In genomic region chr12:124737040-124737419, GRCh38 we compare ENCODE assay signal across 13 cellular contexts.
A peak's percentile ranks its signal among the peaks of the same experiment; 100 is the strongest.
DNase-seq lines count a peak whose midpoint lies in the region; ATAC-seq, FAIRE-seq and TF ChIP-seq lines count a peak whose summit lies in the region.
"Had no signal": no experiment of that assay in that cellular context is flagged by ENCODE, and none has a peak within 500 bp of the region (broad histone marks: within the 10 kb centered on the region; RNA-seq: fewer than 3 reads in every experiment).

No MANE protein-coding gene starts in this region.

- H3K27me3 ChIP-seq in adrenal gland = no peaks in the 10 kb centered on the region
- H3K27me3 ChIP-seq: pancreas, tibial nerve had no signal

- H3K4me1 ChIP-seq in adrenal gland (replicated peaks in 1 of 2) = peaks cover 14 to 48% of the 10 kb centered on the region in 2 donors

- H3K36me3 ChIP-seq in adrenal gland (replicated peaks in 1 of 2) = no peaks in the 10 kb centered on the region
- H3K36me3 ChIP-seq: pancreas, tibial nerve had no signal

- H3K27ac ChIP-seq in adrenal gland = peak overlapping the region in 3 of 5 donors; percentile 38 to 79 (median 68)
- H3K27ac ChIP-seq: pancreas had no signal

- H3K36me3 Mint-ChIP-seq in stimulated activated naive CD8-positive, alpha-beta T cell treated with anti-CD3 and anti-CD28 coated beads, Interleukin-15, Interleukin-2, amounts not matched to agents 100 ng/mL and 50 ng/mL, for 24 hours (ENCODE audit: low read depth) = no peaks in the 10 kb centered on the region
- H3K36me3 Mint-ChIP-seq: mesothelial cell of epicardium had no signal

- peaks cover 45% of the 10 kb centered on the region for H3K4me1 Mint-ChIP-seq in stimulated activated naive CD8-positive, alpha-beta T cell treated with anti-CD3 and anti-CD28 coated beads, Interleukin-15, Interleukin-2, amounts not matched to agents 100 ng/mL and 50 ng/mL, for 24 hours (ENCODE audit: low read depth)

- H3K4me3 Mint-ChIP-seq in stimulated activated naive CD8-positive, alpha-beta T cell treated with anti-CD3 and anti-CD28 coated beads, Interleukin-15, Interleukin-2, amounts not matched to agents 100 ng/mL and 50 ng/mL, for 24 hours = peak overlapping the region; percentile 47
- H3K4me3 Mint-ChIP-seq: mesothelial cell of epicardium had no signal

- H3K9me3 Mint-ChIP-seq in stimulated activated naive CD8-positive, alpha-beta T cell treated with anti-CD3 and anti-CD28 coated beads, Interleukin-15, Interleukin-2, amounts not matched to agents 100 ng/mL and 50 ng/mL, for 24 hours = no peaks in the 10 kb centered on the region
- H3K9me3 Mint-ChIP-seq: mesothelial cell of epicardium had no signal

- FAIRE-seq in urothelium cell line (lab: Jason Lieb, UNC) = peak; percentile 58
- FAIRE-seq: pancreas had no signal

- no peak for TF ChIP-seq CTCF in adrenal gland (IDR thresholded peaks at IDR 0.05)

- peaks cover 0 to 4% (median 0%) of the 10 kb centered on the region in 3 donors for H3K9me3 ChIP-seq in adrenal gland (replicated peaks in 1 of 3)
- H3K9me3 ChIP-seq: pancreas, tibial nerve had no signal

- WGBS in adrenal gland, 4 donors = 44 to 59% (median 52%) methylated on average over 8 of the region's 8 CpGs

- intact Hi-C loops in adrenal gland (cut with DNase I) = no loop called here
- intact Hi-C loops in left ventricle myocardium superior (cut with micrococcal nuclease) = no loop called here

- H3K4me3 ChIP-seq in adrenal gland = peak overlapping the region in 1 of 4 donors; percentile 3
- H3K4me3 ChIP-seq: pancreas had no signal

- DNase-seq in stimulated activated naive CD8-positive, alpha-beta T cell treated with anti-CD3 and anti-CD28 coated beads, Interleukin-15, Interleukin-2, amounts not matched to agents 100 U/mL and 50 U/mL, for 24 hours = no peak
- DNase-seq in adrenal gland (peak in 4 of 7 donors; percentile 54 to 61 (median 59)), left ventricle myocardium superior (peak; percentile 58), urothelium cell line (ENCODE audit: low spot score) (peak; percentile 65), medulla oblongata (ENCODE audit: extremely low spot score) (no peak)
- DNase-seq: DMS153, HCEC 1CT, pancreas had no signal

- no peak for ATAC-seq in stimulated activated naive CD8-positive, alpha-beta T cell treated with anti-CD3 and anti-CD28 coated beads, Interleukin-15, Interleukin-2, amounts not matched to agents 100 U/mL and 50 U/mL, for 24 hours
- ATAC-seq in left ventricle myocardium superior = peak; percentile 34
- ATAC-seq in HG02678 (IDR thresholded peaks at IDR 0.05; ENCODE audit: unreplicated experiment) = no peak
- no peak for ATAC-seq in HG02870 (IDR thresholded peaks at IDR 0.05; ENCODE audit: unreplicated experiment)

- H3K27me3 Mint-ChIP-seq in stimulated activated naive CD8-positive, alpha-beta T cell treated with anti-CD3 and anti-CD28 coated beads, Interleukin-15, Interleukin-2, amounts not matched to agents 100 ng/mL and 50 ng/mL, for 24 hours = peaks cover 7% of the 10 kb centered on the region

- no peak for TF ChIP-seq POLR2A in adrenal gland (IDR thresholded peaks at IDR 0.05)

- peak overlapping the region; percentile 68 for H3K27ac Mint-ChIP-seq in stimulated activated naive CD8-positive, alpha-beta T cell treated with anti-CD3 and anti-CD28 coated beads, Interleukin-15, Interleukin-2, amounts not matched to agents 100 ng/mL and 50 ng/mL, for 24 hours
- H3K27ac Mint-ChIP-seq: mesothelial cell of epicardium had no signal

Comparison
In these comparisons a context has a peak if more than half of its experiments do, and no peak if none do; other contexts are left out.
1. DNase-seq: peak in adrenal gland (4 of 7), left ventricle myocardium superior (single experiment) and urothelium cell line (single experiment); none in stimulated activated naive CD8-positive, alpha-beta T cell treated with anti-CD3 and anti-CD28 coated beads, Interleukin-15, Interleukin-2, amounts not matched to agents 100 U/mL and 50 U/mL, for 24 hours (single experiment) and medulla oblongata (single experiment).